In the genomic region with DNA sequence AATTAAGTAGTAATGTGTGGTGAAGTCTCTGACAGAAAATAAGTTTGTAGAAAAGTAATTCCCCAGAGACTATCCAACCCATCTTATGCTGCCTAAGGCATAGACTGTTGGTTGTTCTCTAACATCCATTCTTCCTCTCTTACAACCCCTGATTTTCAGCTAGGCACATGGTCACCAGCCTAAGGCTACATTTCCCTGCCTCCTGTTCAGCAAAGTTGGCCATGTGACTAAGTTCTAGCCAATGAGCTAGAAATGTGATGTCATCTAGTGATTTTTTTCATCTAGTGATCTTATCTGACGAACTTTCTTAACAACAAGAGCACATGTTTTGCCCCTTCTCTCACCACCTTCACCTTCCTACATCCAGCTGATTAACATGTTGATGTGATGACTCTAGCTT, we compare ENCODE assay signal across 33 cellular contexts.
"Had no signal": no experiment of that assay in that cellular context is flagged by ENCODE, and none has a peak within 500 bp of the region (broad histone marks: within the 10 kb centered on the region; RNA-seq: fewer than 3 reads in every experiment).

No MANE protein-coding gene starts in this region.

- H3K9me3 Mint-ChIP-seq: activated CD4-positive, alpha-beta T cell treated with anti-CD3 and anti-CD28 coated beads, Interleukin-2, amount 10 ng/mL, durations not matched to agents 7 days and 5 days; activated naive CD4-positive, alpha-beta T cell treated with anti-CD3 and anti-CD28 coated beads, Interleukin-2, amount 10 ng/mL, durations not matched to agents 7 days and 5 days; activated naive CD8-positive, alpha-beta T cell treated with anti-CD3 and anti-CD28 coated beads, Interleukin-2, amount 50 U/mL, for 24 hours; activated T-cell treated with anti-CD3 and anti-CD28 coated beads, Interleukin-2, amount 50 U/mL, for 4 hours; activated T-helper 1 cell treated with anti-CD3 and anti-CD28 coated beads, Interleukin-12 subunit alpha, Interleukin-12 subunit beta, Interleukin-2, Interleukin-4 antibody, amounts not matched to agents 30 ng/mL and 10 ng/mL and 1 ng/mL, durations not matched to agents 14 hours and 24 hours and 36 hours; central memory CD8-positive, alpha-beta T cell had no signal

- DNase-seq: activated CD4-positive, alpha-beta T cell treated with anti-CD3 and anti-CD28 coated beads, Interleukin-2, amount 10 ng/mL, durations not matched to agents 7 days and 5 days; activated CD4-positive, alpha-beta T cell treated with anti-CD3 and anti-CD28 coated beads, Interleukin-2, amount 50 U/mL, for 48 hours; activated CD8-positive, alpha-beta memory T cell treated with anti-CD3 and anti-CD28 coated beads, Interleukin-2, amount 50 U/mL, for 4 hours; activated naive CD4-positive, alpha-beta T cell treated with anti-CD3 and anti-CD28 coated beads, Interleukin-2, amount 10 ng/mL, durations not matched to agents 7 days and 5 days; activated naive CD8-positive, alpha-beta T cell treated with anti-CD3 and anti-CD28 coated beads, Interleukin-2, amount 50 U/mL, for 24 hours; activated T-cell treated with anti-CD3 and anti-CD28 coated beads for 4 hours; activated T-cell treated with anti-CD3 and anti-CD28 coated beads, Interleukin-2, amount 50 U/mL, for 4 hours; anterior cingulate cortex; brain microvascular endothelial cell; MM.1S; NCI-H1092 treated with DMSO at 0.1 percent for 48 hours; NCI-H1417; NCI-H146; NCI-H187; NCI-H2029 treated with DMSO at 0.1 percent for 48 hours; NCI-H2107; NCI-H2171; NCI-H510A; NCI-H526; NCI-H748 treated with DMSO at 0.1 percent for 48 hours; NK-92 treated with Interleukin-12 subunit alpha and Interleukin-12 subunit beta, amount 100 ng/mL, for 24 hours; PC-3; Peyer's patch; RPMI8226; SHP77 treated with DMSO at 0.1 percent for 48 hours; T1000; WERI-Rb-1 had no signal

- H3K36me3 Mint-ChIP-seq: activated naive CD4-positive, alpha-beta T cell treated with anti-CD3 and anti-CD28 coated beads, Interleukin-2, amount 10 ng/mL, durations not matched to agents 7 days and 5 days; activated naive CD8-positive, alpha-beta T cell had no signal

- H3K36me3 ChIP-seq: brain microvascular endothelial cell, cardiac muscle cell, Peyer's patch, SJSA1, WERI-Rb-1 had no signal

- H3K4me1 Mint-ChIP-seq: activated CD4-positive, alpha-beta T cell treated with anti-CD3 and anti-CD28 coated beads, Interleukin-2, amount 10 ng/mL, durations not matched to agents 7 days and 5 days; activated naive CD4-positive, alpha-beta T cell treated with anti-CD3 and anti-CD28 coated beads, Interleukin-2, amount 10 ng/mL, durations not matched to agents 7 days and 5 days; activated naive CD8-positive, alpha-beta T cell treated with anti-CD3 and anti-CD28 coated beads, Interleukin-2, amount 50 U/mL, for 24 hours; central memory CD8-positive, alpha-beta T cell had no signal

- ATAC-seq: activated naive CD8-positive, alpha-beta T cell treated with anti-CD3 and anti-CD28 coated beads, Interleukin-2, amount 50 U/mL, for 24 hours; activated T-cell treated with anti-CD3 and anti-CD28 coated beads, Interleukin-2, amount 50 U/mL, for 4 hours; PC-3 had no signal

- H3K27ac ChIP-seq: brain microvascular endothelial cell, cardiac muscle cell, KMS-11, Peyer's patch, SJSA1, WERI-Rb-1 had no signal

- H3K4me1 ChIP-seq: Peyer's patch, SJSA1 had no signal

- H3K4me3 Mint-ChIP-seq: activated CD4-positive, alpha-beta T cell treated with anti-CD3 and anti-CD28 coated beads, Interleukin-2, amount 10 ng/mL, durations not matched to agents 7 days and 5 days; activated naive CD4-positive, alpha-beta T cell treated with anti-CD3 and anti-CD28 coated beads, Interleukin-2, amount 10 ng/mL, durations not matched to agents 7 days and 5 days; activated naive CD8-positive, alpha-beta T cell; activated naive CD8-positive, alpha-beta T cell treated with anti-CD3 and anti-CD28 coated beads, Interleukin-2, amount 50 U/mL, for 24 hours; activated T-cell treated with anti-CD3 and anti-CD28 coated beads, Interleukin-2, amount 50 U/mL, for 4 hours; activated T-helper 1 cell treated with anti-CD3 and anti-CD28 coated beads, Interleukin-12 subunit alpha, Interleukin-12 subunit beta, Interleukin-2, Interleukin-4 antibody, amounts not matched to agents 30 ng/mL and 10 ng/mL and 1 ng/mL, durations not matched to agents 14 hours and 24 hours and 36 hours; central memory CD8-positive, alpha-beta T cell had no signal

- H3K9ac ChIP-seq: KMS-11 had no signal

- H3K9me3 ChIP-seq: Peyer's patch, SJSA1 had no signal

- H3K27me3 Mint-ChIP-seq: activated CD4-positive, alpha-beta T cell treated with anti-CD3 and anti-CD28 coated beads, Interleukin-2, amount 10 ng/mL, durations not matched to agents 7 days and 5 days; activated naive CD4-positive, alpha-beta T cell treated with anti-CD3 and anti-CD28 coated beads, Interleukin-2, amount 10 ng/mL, durations not matched to agents 7 days and 5 days; activated naive CD8-positive, alpha-beta T cell; activated naive CD8-positive, alpha-beta T cell treated with anti-CD3 and anti-CD28 coated beads, Interleukin-2, amount 50 U/mL, for 24 hours; central memory CD8-positive, alpha-beta T cell had no signal

- H3K4me3 ChIP-seq: cardiac muscle cell, Peyer's patch, SJSA1 had no signal

- H3K4me2 ChIP-seq: KMS-11 had no signal

- H3K27ac Mint-ChIP-seq: activated CD4-positive, alpha-beta T cell treated with anti-CD3 and anti-CD28 coated beads, Interleukin-2, amount 10 ng/mL, durations not matched to agents 7 days and 5 days; activated naive CD4-positive, alpha-beta T cell treated with anti-CD3 and anti-CD28 coated beads, Interleukin-2, amount 10 ng/mL, durations not matched to agents 7 days and 5 days; activated naive CD8-positive, alpha-beta T cell; activated naive CD8-positive, alpha-beta T cell treated with anti-CD3 and anti-CD28 coated beads, Interleukin-2, amount 50 U/mL, for 24 hours; activated T-helper 1 cell treated with anti-CD3 and anti-CD28 coated beads, Interleukin-12 subunit alpha, Interleukin-12 subunit beta, Interleukin-2, Interleukin-4 antibody, amounts not matched to agents 30 ng/mL and 10 ng/mL and 1 ng/mL, durations not matched to agents 14 hours and 24 hours and 36 hours had no signal

- H3K27me3 ChIP-seq: brain microvascular endothelial cell, cardiac muscle cell, Peyer's patch, SJSA1 had no signal
